In the genomic region with DNA sequence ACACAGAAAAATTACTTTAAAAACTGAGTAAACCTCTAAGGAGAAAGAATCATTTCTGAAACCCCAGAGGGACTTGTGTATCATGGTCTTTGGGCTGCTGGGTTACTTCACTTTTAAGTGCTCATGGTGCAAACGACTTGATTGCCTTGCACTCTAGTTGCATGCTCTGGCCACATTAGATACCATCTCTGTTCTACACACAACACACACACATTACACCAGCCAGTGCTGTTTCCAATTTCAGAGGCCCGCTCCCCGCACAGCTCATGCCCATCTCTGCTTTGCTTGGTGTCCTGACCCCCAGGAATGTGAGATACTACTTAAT, we compare ENCODE assay signal across 8 cellular contexts. TPM values are rescaled to one million over a fixed set of nuclear protein-coding genes. Genes with fewer than 3 reads are reported as not detected.
DNase-seq lines count a peak whose midpoint lies in the region; ATAC-seq and TF ChIP-seq lines count a peak whose summit lies in the region.

No MANE protein-coding gene starts in this region.

- no peaks in the 10 kb centered on the region for H3K9me3 ChIP-seq in neural cell (ENCODE audit: low read length)

- H3K27me3 Mint-ChIP-seq in activated CD4-positive, alpha-beta T cell treated with anti-CD3 and anti-CD28 coated beads for 36 hours, result peaks cover 19% of the 10 kb centered on the region
- no peaks in the 10 kb centered on the region for H3K27me3 Mint-ChIP-seq in effector memory CD8-positive, alpha-beta T cell

- H2AFZ ChIP-seq in neural cell (ENCODE audit: low read depth, low read length), result peak overlapping the region; percentile 45

- H3K4me1 Mint-ChIP-seq in activated CD4-positive, alpha-beta T cell treated with anti-CD3 and anti-CD28 coated beads for 36 hours, result peaks cover 39% of the 10 kb centered on the region
- H3K4me1 Mint-ChIP-seq in effector memory CD8-positive, alpha-beta T cell (ENCODE audit: low read depth in 2 of 2), result peaks cover 34 to 54% of the 10 kb centered on the region in 2 donors

- H3K4me3 Mint-ChIP-seq in activated CD4-positive, alpha-beta T cell treated with anti-CD3 and anti-CD28 coated beads for 36 hours, result peak overlapping the region; percentile 90
- H3K4me3 Mint-ChIP-seq in effector memory CD8-positive, alpha-beta T cell, result peak overlapping the region; percentile 94 to 95

- H3K27me3 ChIP-seq in neural cell (ENCODE audit: insufficient read depth, low read depth, low read length), result no peaks in the 10 kb centered on the region

- no peaks in the 10 kb centered on the region for H3K9me2 ChIP-seq in neural cell (ENCODE audit: insufficient read depth, low read length)

- peaks cover 51% of the 10 kb centered on the region for H3K79me2 ChIP-seq in neural cell (replicated peaks; ENCODE audit: insufficient read depth, low read length)

- peak; percentile 16 for DNase-seq in activated CD4-positive, alpha-beta T cell treated with anti-CD3 and anti-CD28 coated beads for 36 hours
- DNase-seq in activated CD4-positive, alpha-beta T cell treated with anti-CD3 and anti-CD28 coated beads for 48 hours, result no peak
- DNase-seq in SKM-1 (lab: John Stamatoyannopoulos, UW; ENCODE audit: unreplicated experiment) (peak; percentile 13), NCI-H2107 (lab: John Stamatoyannopoulos, UW) (no peak), T1000 (lab: John Stamatoyannopoulos, UW) (no peak)
- DNase-seq in effector memory CD8-positive, alpha-beta T cell, result peak in 2 of 3 experiments; percentile 3 to 8

- peak overlapping the region; percentile 89 for H3K27ac ChIP-seq in neural cell (ENCODE audit: low read length)

- H3K27ac Mint-ChIP-seq in activated CD4-positive, alpha-beta T cell treated with anti-CD3 and anti-CD28 coated beads for 36 hours, result no peak overlapping the region
- peak overlapping the region; percentile 87 to 98 for H3K27ac Mint-ChIP-seq in effector memory CD8-positive, alpha-beta T cell

- H3K9me3 Mint-ChIP-seq in activated CD4-positive, alpha-beta T cell treated with anti-CD3 and anti-CD28 coated beads for 36 hours (ENCODE audit: low read depth), result no peaks in the 10 kb centered on the region
- H3K9me3 Mint-ChIP-seq in effector memory CD8-positive, alpha-beta T cell, result no peaks in the 10 kb centered on the region

- CTCF ChIA-PET in activated CD4-positive, alpha-beta T cell treated with anti-CD3 and anti-CD28 coated beads for 36 hours (lab: Charles Lee), result interaction anchor here (0.7 kb wide), 1 partner anchor 21 kb away, joined by 3 read pairs; no protein-coding TSS in a partner anchor

- no peak for TF ChIP-seq EP300 in neural cell (conservative IDR thresholded peaks at IDR 0.05; ENCODE audit: poor library complexity, severe bottlenecking)

- TF ChIP-seq RAD21 in neural cell (conservative IDR thresholded peaks at IDR 0.05), result no peak

- peak overlapping the region; percentile 85 for H3K9ac ChIP-seq in neural cell (ENCODE audit: low read length)

- peaks cover 2% of the 10 kb centered on the region for H3F3A ChIP-seq in neural cell (ENCODE audit: insufficient read depth, low read length, poor library complexity, severe bottlenecking)

- intact Hi-C loops in activated CD4-positive, alpha-beta T cell treated with anti-CD3 and anti-CD28 coated beads for 36 hours (cut with DNase I, micrococcal nuclease), result loop anchor here (5.0 kb wide), 8 partner anchors 138 to 1783 kb away; a partner anchor contains a TSS

- no peaks in the 10 kb centered on the region for H4K20me1 ChIP-seq in neural cell (ENCODE audit: insufficient read depth)

- TF ChIP-seq CTCF in neural cell (IDR thresholded peaks at IDR 0.05; ENCODE audit: poor library complexity, severe bottlenecking), result no peak

- no peak for ATAC-seq in activated CD4-positive, alpha-beta T cell treated with anti-CD3 and anti-CD28 coated beads for 36 hours
- no peak for ATAC-seq in effector memory CD8-positive, alpha-beta T cell (replicated peaks)
- no peak for ATAC-seq in HG02981 (IDR thresholded peaks at IDR 0.05; ENCODE audit: unreplicated experiment)

- no peaks in the 10 kb centered on the region for H3K36me3 Mint-ChIP-seq in activated CD4-positive, alpha-beta T cell treated with anti-CD3 and anti-CD28 coated beads for 36 hours (ENCODE audit: low read depth)
- H3K36me3 Mint-ChIP-seq in effector memory CD8-positive, alpha-beta T cell (ENCODE audit: insufficient read depth), result peaks cover 27% of the 10 kb centered on the region

- no peaks in the 10 kb centered on the region for H3K36me3 ChIP-seq in neural cell (ENCODE audit: insufficient read depth, low read length)

- POLR2A ChIA-PET in activated CD4-positive, alpha-beta T cell treated with anti-CD3 and anti-CD28 coated beads for 36 hours (lab: Charles Lee), result no interaction called here

- H3K4me2 ChIP-seq in neural cell (ENCODE audit: low read length), result peak overlapping the region; percentile 56

- peak overlapping the region; percentile 75 for H3K4me3 ChIP-seq in neural cell (ENCODE audit: low read length)

TF ChIP-seq in neural cell, 6 proteins besides CTCF, POLR2A, EP300 and RAD21:
- TF ChIP-seq TAF1 (IDR thresholded peaks at IDR 0.05; ENCODE audit: low read depth) (no peak), SMC3 (conservative IDR thresholded peaks at IDR 0.05; ENCODE audit: poor library complexity) (no peak), MXI1 (conservative IDR thresholded peaks at IDR 0.05; ENCODE audit: poor library complexity, severe bottlenecking) (peak; percentile 32), POLR2AphosphoS5 (IDR thresholded peaks at IDR 0.05) (no peak)
- TF ChIP-seq, protein P1, sequence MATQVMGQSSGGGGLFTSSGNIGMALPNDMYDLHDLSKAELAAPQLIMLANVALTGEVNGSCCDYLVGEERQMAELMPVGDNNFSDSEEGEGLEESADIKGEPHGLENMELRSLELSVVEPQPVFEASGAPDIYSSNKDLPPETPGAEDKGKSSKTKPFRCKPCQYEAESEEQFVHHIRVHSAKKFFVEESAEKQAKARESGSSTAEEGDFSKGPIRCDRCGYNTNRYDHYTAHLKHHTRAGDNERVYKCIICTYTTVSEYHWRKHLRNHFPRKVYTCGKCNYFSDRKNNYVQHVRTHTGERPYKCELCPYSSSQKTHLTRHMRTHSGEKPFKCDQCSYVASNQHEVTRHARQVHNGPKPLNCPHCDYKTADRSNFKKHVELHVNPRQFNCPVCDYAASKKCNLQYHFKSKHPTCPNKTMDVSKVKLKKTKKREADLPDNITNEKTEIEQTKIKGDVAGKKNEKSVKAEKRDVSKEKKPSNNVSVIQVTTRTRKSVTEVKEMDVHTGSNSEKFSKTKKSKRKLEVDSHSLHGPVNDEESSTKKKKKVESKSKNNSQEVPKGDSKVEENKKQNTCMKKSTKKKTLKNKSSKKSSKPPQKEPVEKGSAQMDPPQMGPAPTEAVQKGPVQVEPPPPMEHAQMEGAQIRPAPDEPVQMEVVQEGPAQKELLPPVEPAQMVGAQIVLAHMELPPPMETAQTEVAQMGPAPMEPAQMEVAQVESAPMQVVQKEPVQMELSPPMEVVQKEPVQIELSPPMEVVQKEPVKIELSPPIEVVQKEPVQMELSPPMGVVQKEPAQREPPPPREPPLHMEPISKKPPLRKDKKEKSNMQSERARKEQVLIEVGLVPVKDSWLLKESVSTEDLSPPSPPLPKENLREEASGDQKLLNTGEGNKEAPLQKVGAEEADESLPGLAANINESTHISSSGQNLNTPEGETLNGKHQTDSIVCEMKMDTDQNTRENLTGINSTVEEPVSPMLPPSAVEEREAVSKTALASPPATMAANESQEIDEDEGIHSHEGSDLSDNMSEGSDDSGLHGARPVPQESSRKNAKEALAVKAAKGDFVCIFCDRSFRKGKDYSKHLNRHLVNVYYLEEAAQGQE (IDR thresholded peaks at IDR 0.05; ENCODE audit: borderline replicate concordance), result no peak

RNA-seq across cellular contexts. Expression of a gene that starts 2.1 kb away (rescaled TPM):
- 1 to 10 TPM; 7.6 to 8.3 TPM for total RNA-seq in activated CD4-positive, alpha-beta T cell treated with anti-CD3 and anti-CD28 coated beads for 36 hours
- 63.1 and 78.2 TPM in 2 replicates for polyA plus RNA-seq in neural cell
- 158 and 165 TPM in 2 replicates for polyA minus RNA-seq in neural cell

Comparison
In these comparisons a context has a peak if more than half of its experiments do, and no peak if none do; other contexts are left out.
1. DNase-seq: peak in activated CD4-positive, alpha-beta T cell treated with anti-CD3 and anti-CD28 coated beads for 36 hours (single experiment), SKM-1 (single experiment) and effector memory CD8-positive, alpha-beta T cell (2 of 3); none in activated CD4-positive, alpha-beta T cell treated with anti-CD3 and anti-CD28 coated beads for 48 hours (single experiment), NCI-H2107 (single experiment) and T1000 (single experiment).